ENCODE assay signal across 8 cellular contexts in the genomic region with DNA sequence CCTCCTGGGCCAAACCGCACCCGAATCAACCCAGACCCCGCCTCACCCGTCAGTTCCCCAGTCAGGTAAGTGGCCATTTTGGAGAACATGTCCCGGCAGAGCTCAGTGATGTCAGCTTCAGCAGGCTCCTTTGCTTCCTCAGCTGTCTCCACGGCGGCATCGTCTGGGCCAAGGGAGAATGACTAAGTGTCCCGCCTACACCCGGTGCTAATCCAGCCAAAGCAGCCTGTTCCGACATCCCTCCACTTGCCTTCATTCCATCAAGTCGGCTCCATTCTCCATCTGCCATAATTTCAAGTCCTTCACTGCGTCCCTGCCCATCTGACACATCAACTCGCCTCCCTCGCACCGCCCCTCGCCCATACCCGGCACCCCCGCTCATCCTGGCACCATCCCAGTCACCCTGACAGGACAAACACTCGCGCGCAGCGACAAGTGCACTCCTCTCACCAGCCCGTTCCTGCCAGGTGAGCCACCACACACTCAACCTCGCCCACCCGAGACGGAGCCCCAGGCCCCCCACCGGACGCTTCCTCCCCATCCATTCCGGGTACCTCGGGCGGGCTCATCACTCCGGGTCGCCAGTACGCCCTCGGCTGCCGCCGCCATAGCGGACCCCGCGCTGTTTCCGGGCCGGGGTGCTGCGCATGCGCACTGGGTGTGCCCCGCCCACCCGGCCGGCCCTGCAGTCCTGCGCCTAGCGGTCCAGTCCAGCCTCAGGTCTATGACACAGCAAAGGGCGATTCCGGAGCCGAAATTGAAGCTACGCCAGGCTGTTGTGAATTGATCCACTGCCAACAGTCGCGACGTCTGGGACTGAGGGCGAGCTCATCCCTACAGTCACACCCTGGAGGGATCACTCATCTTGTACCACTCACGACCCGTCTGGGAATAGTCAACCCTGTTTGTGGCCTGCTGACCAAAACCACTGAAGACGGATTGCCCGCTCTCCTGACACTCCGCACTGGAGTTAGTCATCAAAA. TPM values are rescaled to one million over a fixed set of nuclear protein-coding genes. Genes with fewer than 3 reads are reported as not detected.
A peak's percentile ranks its signal among the peaks of the same experiment; 100 is the strongest.
DNase-seq lines count a peak whose midpoint lies in the region; ATAC-seq lines count a peak whose summit lies in the region.

BLOC1S2 (minus strand) TSS at position 630 of the 983 bp plus-strand sequence; CDS start at position 609, 21 bp downstream.

- POLR2A ChIA-PET in CD4-positive, alpha-beta memory T cell (lab: Charles Lee; ENCODE audit: partially characterized antibody) = interaction anchor here (0.9 to 2.2 kb wide), 7 partner anchors 11 to 249 kb away, joined by 3 to 12 read pairs (median 3); partner anchors contain the start of genes CWF19L1 and HIF1AN
- POLR2A ChIA-PET in activated CD8-positive, alpha-beta memory T cell treated with anti-CD3 and anti-CD28 coated beads for 36 hours (lab: Charles Lee) = interaction anchor here (0.5 to 1.0 kb wide), 4 partner anchors 87 to 759 kb away, joined by 3 to 7 read pairs (median 4); partner anchors contain the start of gene HIF1AN

- intact Hi-C loops in CD4-positive, alpha-beta memory T cell (cut with micrococcal nuclease) = loop anchor here (1.0 to 5.0 kb wide), 3 partner anchors 19 to 1066 kb away; partner anchors contain the start of genes BTRC, CWF19L1 and ERLIN1

- no peaks in the 10 kb centered on the region for H3K36me3 ChIP-seq in CD4-positive, alpha-beta memory T cell (ENCODE audit: insufficient read depth, low read length)

- H3K4me1 ChIP-seq in CD4-positive, alpha-beta memory T cell (ENCODE audit: insufficient read depth, low read length) = peaks cover 40% of the 10 kb centered on the region

- peak within 1 kb of the TSS; percentile 95 to 96 for H3K4me3 ChIP-seq in CD4-positive, alpha-beta memory T cell (ENCODE audit: low read length in 2 of 2)

- peaks cover 0 to 6% (median 0%) of the 10 kb centered on the region in 8 donors for H3K9me3 Mint-ChIP-seq in CD4-positive, alpha-beta memory T cell

- peaks cover 0 to 13% of the 10 kb centered on the region in 2 donors for H3K36me3 Mint-ChIP-seq in CD4-positive, alpha-beta memory T cell

- peak; percentile 85 to 93 (median 86) for DNase-seq in CD4-positive, alpha-beta memory T cell
- peak; percentile 96 for DNase-seq in HK-2 (ENCODE audit: unreplicated experiment)
- peak; percentile 10 for DNase-seq in NK-92 (lab: John Stamatoyannopoulos, UW; ENCODE audit: unreplicated experiment)
- peak; percentile 77 for DNase-seq in effector CD8-positive, alpha-beta T cell (lab: John Stamatoyannopoulos, UW)
- peak; percentile 91 for DNase-seq in medulla oblongata (ENCODE audit: extremely low spot score)
- peak; percentile 70 to 78 (median 76) for DNase-seq in stimulated activated CD4-positive, alpha-beta T cell treated with anti-CD3 and anti-CD28 coated beads, TNF-alpha, amount 100 ng/mL, for 48 hours (ENCODE audit: low read depth in 3 of 3)

- no peaks in the 10 kb centered on the region for H3K27me3 Mint-ChIP-seq in CD4-positive, alpha-beta memory T cell

- peak within 1 kb of the TSS; percentile 98 for H3K27ac ChIP-seq in CD4-positive, alpha-beta memory T cell (ENCODE audit: low read depth, low read length)

- H3K27ac Mint-ChIP-seq in CD4-positive, alpha-beta memory T cell = peak within 1 kb of the TSS; percentile 95 to 99 (median 98)

- CTCF ChIA-PET in CD4-positive, alpha-beta memory T cell (lab: Charles Lee; ENCODE audit: partially characterized antibody) = no interaction called here
- CTCF ChIA-PET in activated CD8-positive, alpha-beta memory T cell treated with anti-CD3 and anti-CD28 coated beads for 36 hours (lab: Charles Lee) = interaction anchor here (0.9 kb wide), 1 partner anchor 11 kb away, joined by 3 read pairs; no protein-coding TSS in a partner anchor

- no peaks in the 10 kb centered on the region for H3K9me3 ChIP-seq in CD4-positive, alpha-beta memory T cell (ENCODE audit: control insufficient read depth in 1 of 2, low read length in 2 of 2)

- peak; percentile 93 for ATAC-seq in GM19397 (IDR thresholded peaks at IDR 0.05; ENCODE audit: unreplicated experiment)

- H3K4me1 Mint-ChIP-seq in CD4-positive, alpha-beta memory T cell = peaks cover 21 to 32% (median 25%) of the 10 kb centered on the region in 4 donors

- H3K27me3 ChIP-seq in CD4-positive, alpha-beta memory T cell (ENCODE audit: insufficient read depth, low read length) = no peaks in the 10 kb centered on the region

- H3K4me3 Mint-ChIP-seq in CD4-positive, alpha-beta memory T cell = peak within 1 kb of the TSS; percentile 97 to 100 (median 100)

RNA-seq across cellular contexts. Expression of gene BLOC1S2, which starts in this region (rescaled TPM):
- total RNA-seq in CD4-positive, alpha-beta memory T cell = 10 to 100 TPM; 32.0 to 38.5 TPM
- polyA plus RNA-seq in CD4-positive, alpha-beta memory T cell = 10 to 100 TPM; 66.8 to 77.8 TPM
- 10 to 100 TPM; 62.3 to 64.4 TPM for total RNA-seq in activated CD8-positive, alpha-beta memory T cell treated with anti-CD3 and anti-CD28 coated beads for 36 hours

Comparison
In these comparisons a context has a peak if more than half of its experiments do, and no peak if none do; other contexts are left out.
1. Peak in every context shown above with its lines: DNase-seq, ATAC-seq, H3K4me3 ChIP-seq and H3K27ac ChIP-seq.
2. DNase-seq: peak in every context shown above with its lines; median percentile 96 in HK-2; 91 in medulla oblongata; 86 in CD4-positive, alpha-beta memory T cell; 77 in effector CD8-positive, alpha-beta T cell; 76 in stimulated activated CD4-positive, alpha-beta T cell treated with anti-CD3 and anti-CD28 coated beads, TNF-alpha, amount 100 ng/mL, for 48 hours; 10 in NK-92.